8 cellular contexts compared by ENCODE assay signal in the genomic region with DNA sequence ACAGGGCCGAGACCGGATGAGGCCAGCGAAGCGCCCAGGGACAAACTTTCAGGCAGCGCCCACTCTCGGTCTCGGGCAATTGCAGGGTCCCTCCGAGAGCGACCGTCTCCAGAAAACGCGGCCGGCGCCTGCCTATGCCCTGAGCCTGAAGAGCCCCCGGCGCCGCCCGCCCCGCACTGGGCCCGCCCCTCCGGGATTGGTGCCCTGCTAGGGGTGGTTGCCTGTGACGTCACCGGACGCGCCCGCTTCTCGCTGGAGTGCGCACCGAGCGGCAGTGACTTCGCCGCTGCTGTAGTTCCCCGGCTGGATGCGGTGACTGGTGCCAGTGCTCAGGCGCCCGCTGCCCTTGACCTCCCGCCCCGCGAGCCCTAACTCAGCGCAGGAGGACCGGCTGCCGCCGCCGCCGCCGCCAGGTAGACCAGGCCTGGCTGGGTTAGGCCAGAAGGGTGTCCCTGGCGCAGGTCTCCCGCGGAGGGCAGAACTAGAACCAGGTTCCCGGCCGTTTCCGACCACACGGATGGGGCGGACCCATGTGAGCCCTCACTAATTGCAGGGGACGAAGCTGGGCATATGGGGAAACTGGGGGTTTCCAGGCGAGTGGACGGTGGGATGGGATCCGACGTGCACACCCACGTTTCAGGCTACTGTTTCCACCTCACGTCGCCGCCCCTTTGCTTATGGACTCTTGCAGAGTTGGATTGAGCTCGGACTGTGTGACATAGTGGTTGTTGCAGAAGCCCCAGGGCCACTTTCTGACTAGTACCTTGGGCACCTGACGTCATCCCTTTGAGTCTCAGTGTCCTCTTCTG. TPM values are rescaled to one million over a fixed set of nuclear protein-coding genes. Genes with fewer than 3 reads are reported as not detected.
DNase-seq lines count a peak whose midpoint lies in the region; ATAC-seq and TF ChIP-seq lines count a peak whose summit lies in the region.
"Not testable (repeated sequence)": the region's sequence is repeated elsewhere in the genome, so short reads cannot be mapped to it uniquely, and the experiment has no call there.

No MANE protein-coding gene starts in this region.

- peak overlapping the region; percentile 84 to 87 for H3K4me3 Mint-ChIP-seq in activated T-cell treated with anti-CD3 and anti-CD28 coated beads, Interleukin-2, amount 50 U/mL, for 72 hours

- H3F3A ChIP-seq in PC-3 (ENCODE audit: low read length, unreplicated experiment): not testable (repeated sequence)

- CTCF ChIA-PET in PC-3 (lab: Charles Lee): not testable (repeated sequence)

- TF ChIP-seq CTCF in PC-3 (conservative IDR thresholded peaks at IDR 0.05; ENCODE audit: low read depth, low read length); epithelial cell of esophagus (IDR thresholded peaks at IDR 0.05; ENCODE audit: insufficient read depth, low read depth, low read length, missing control alignments); lower lobe of right lung (IDR thresholded peaks at IDR 0.05): not testable (repeated sequence)

- not testable (repeated sequence) for H3K9me2 ChIP-seq in PC-3 (replicated peaks; ENCODE audit: low read length)

- not testable (repeated sequence) for H3K4me1 ChIP-seq in ACC112 (ENCODE audit: control insufficient read depth, insufficient read depth, low read length, unreplicated experiment); PC-3 (ENCODE audit: insufficient read depth, low read length); lower lobe of right lung

- BruUV-seq in PC-3 (replicated peaks; lab: Mats Ljungman, UMichigan): not testable (repeated sequence)

- POLR2A ChIA-PET in PC-3 (lab: Charles Lee; ENCODE audit: unreplicated experiment): not testable (repeated sequence)

- not testable (repeated sequence) for H3K36me3 Mint-ChIP-seq in activated T-cell treated with anti-CD3 and anti-CD28 coated beads, Interleukin-2, amount 50 U/mL, for 72 hours (ENCODE audit: insufficient read depth in 2 of 2)

- H2AFZ ChIP-seq in ACC112 (ENCODE audit: low read length, unreplicated experiment) (peak overlapping the region; percentile 38), PC-3 (ENCODE audit: low read length) (peak overlapping the region; percentile 75; the same call in 1 of the 2 replicates)

- DNase-seq in PC-3 (peak; percentile 89), epithelial cell of esophagus (ENCODE audit: low read depth) (peak; percentile 87), lower lobe of right lung (peak; percentile 98)
- DNase-seq in activated T-cell treated with anti-CD3 and anti-CD28 coated beads, Interleukin-2, amount 50 U/mL, for 72 hours: peak; percentile 99
- DNase-seq in stimulated activated CD4-positive, alpha-beta T cell treated with anti-CD3 and anti-CD28 coated beads, Interleukin-1b, Interleukin-23, amount 100 ng/mL, for 24 hours (ENCODE audit: low read depth in 4 of 4, low spot score in 1 of 4): peak; percentile 92 to 98 (median 94)

- H3K27me3 ChIP-seq in ACC112 (ENCODE audit: insufficient read depth, low read length): peaks cover 26% of the 10 kb centered on the region; the same call in 1 of the 2 replicates
- not testable (repeated sequence) for H3K27me3 ChIP-seq in PC-3 (ENCODE audit: low read length); lower lobe of right lung (ENCODE audit: low read depth)

- not testable (repeated sequence) for H3K27ac Mint-ChIP-seq in activated T-cell treated with anti-CD3 and anti-CD28 coated beads, Interleukin-2, amount 50 U/mL, for 72 hours

- H3K9me3 ChIP-seq in PC-3 (ENCODE audit: low read length); lower lobe of right lung: not testable (repeated sequence)

- H3K4me3 ChIP-seq in ACC112 (ENCODE audit: low read depth, low read length) (peak overlapping the region; percentile 71), PC-3 (ENCODE audit: low read length) (peak overlapping the region; percentile 63), epithelial cell of esophagus (ENCODE audit: low read length) (peak overlapping the region; percentile 37), lower lobe of right lung (peak overlapping the region; percentile 55)

- intact Hi-C loops in PC-3 (cut with micrococcal nuclease); lower lobe of right lung (cut with DNase I): not testable (repeated sequence)

- ATAC-seq in GM18907 (IDR thresholded peaks at IDR 0.05; ENCODE audit: unreplicated experiment): peak; percentile 97
- ATAC-seq in HG02970 (IDR thresholded peaks at IDR 0.05; ENCODE audit: low FRiP score, unreplicated experiment): peak; percentile 94
- peak; percentile 99 for ATAC-seq in PC-3
- peak; percentile 100 for ATAC-seq in activated T-cell treated with anti-CD3 and anti-CD28 coated beads, Interleukin-2, amount 50 U/mL, for 72 hours (replicated peaks in 1 of 2)
- ATAC-seq in lower lobe of right lung: peak; percentile 99 to 100

- not testable (repeated sequence) for H3K79me2 ChIP-seq in ACC112 (ENCODE audit: control insufficient read depth, insufficient read depth, low read length, unreplicated experiment); PC-3 (ENCODE audit: low read length)

- H3K4me2 ChIP-seq in PC-3 (ENCODE audit: low read length): peak overlapping the region; percentile 77

- H3K27ac ChIP-seq in ACC112 (ENCODE audit: low read depth, low read length): not testable (repeated sequence)
- H3K27ac ChIP-seq in PC-3 (ENCODE audit: low read length): 0 out of 2 replicates have a peak overlapping the region, but pooled peaks have one; percentile 29
- H3K27ac ChIP-seq in lower lobe of right lung: peak overlapping the region; percentile 71

- not testable (repeated sequence) for H4K20me1 ChIP-seq in PC-3 (ENCODE audit: low read length)

- H3K9me3 Mint-ChIP-seq in activated T-cell treated with anti-CD3 and anti-CD28 coated beads, Interleukin-2, amount 50 U/mL, for 72 hours: not testable (repeated sequence)

- peaks cover 13% of the 10 kb centered on the region for H3K4me1 Mint-ChIP-seq in activated T-cell treated with anti-CD3 and anti-CD28 coated beads, Interleukin-2, amount 50 U/mL, for 72 hours (ENCODE audit: low read depth)

- peak overlapping the region; percentile 58 for H3K9ac ChIP-seq in PC-3 (ENCODE audit: low read length)

- not testable (repeated sequence) for H3K36me3 ChIP-seq in ACC112 (ENCODE audit: insufficient read depth, low read length); PC-3 (ENCODE audit: low read depth, low read length); lower lobe of right lung

- H3K27me3 Mint-ChIP-seq in activated T-cell treated with anti-CD3 and anti-CD28 coated beads, Interleukin-2, amount 50 U/mL, for 72 hours (ENCODE audit: low read depth): peaks cover 13% of the 10 kb centered on the region

RNA-seq across cellular contexts. Expression of gene ANKRD36C, which starts 18.9 kb away (rescaled TPM):
- total RNA-seq in PC-3 (2014; rRNA removed): 8.5 and 17.6 TPM in 2 replicates
- total RNA-seq in activated T-cell treated with anti-CD3 and anti-CD28 coated beads, Interleukin-2, amount 50 U/mL, for 72 hours: 10 to 100 TPM; 53.1 to 61.4 TPM
- 22.2 TPM for total RNA-seq in lower lobe of right lung

RNA-seq across cellular contexts. Expression of gene GPAT2, which starts 24.2 kb away (rescaled TPM):
- total RNA-seq in PC-3 (2014; rRNA removed): not detected in 2 replicates
- 10 to 100 TPM; 11.1 to 12.4 TPM for total RNA-seq in activated T-cell treated with anti-CD3 and anti-CD28 coated beads, Interleukin-2, amount 50 U/mL, for 72 hours
- total RNA-seq in lower lobe of right lung: 4.3 TPM
